Comparison of ENCODE assay signal across 9 cellular contexts in the genomic region with DNA sequence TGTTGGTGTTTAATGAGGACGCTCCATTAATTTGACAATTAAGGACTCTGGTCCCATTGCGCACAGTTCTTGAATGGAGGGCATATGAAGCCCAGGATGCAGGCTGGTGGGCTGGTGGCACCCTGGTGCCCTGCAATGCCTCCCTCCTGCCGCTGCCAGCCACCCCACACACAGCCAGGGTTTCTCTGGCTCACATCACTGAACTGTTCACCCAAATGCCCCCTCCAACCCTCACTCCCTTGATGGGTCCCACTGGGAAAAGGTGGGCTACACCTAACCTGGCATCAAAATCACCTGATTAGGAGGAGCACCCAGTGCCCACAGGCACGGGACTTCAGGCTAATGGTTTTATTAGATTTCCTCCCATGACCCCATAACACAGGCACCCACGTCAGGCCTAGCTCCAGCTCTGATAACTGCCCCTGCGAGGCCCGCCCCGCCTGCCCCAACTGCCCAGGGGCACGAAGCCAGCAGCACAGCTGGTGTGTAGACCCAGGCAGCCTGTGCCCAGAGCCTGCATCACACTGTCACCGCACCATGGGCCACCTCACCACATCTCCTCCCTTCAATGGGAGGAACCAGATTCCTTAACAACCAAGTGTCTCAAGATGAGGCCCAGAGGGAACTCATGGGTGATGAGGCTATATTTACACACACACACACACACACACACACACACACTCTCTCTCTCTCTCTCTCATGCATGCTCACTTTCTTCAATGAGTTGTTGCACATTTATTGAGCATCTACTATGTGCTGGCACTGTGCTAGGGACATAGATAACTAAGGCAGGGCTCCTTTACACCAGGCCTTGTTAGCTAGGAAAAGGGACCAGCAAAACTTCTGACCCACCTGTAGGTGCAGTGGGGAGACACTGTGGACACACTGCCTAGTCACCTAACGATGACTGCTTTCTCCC.
A peak's percentile ranks its signal among the peaks of the same experiment; 100 is the strongest.
DNase-seq lines count a peak whose midpoint lies in the region; ATAC-seq and TF ChIP-seq lines count a peak whose summit lies in the region.
"Had no signal": no experiment of that assay in that cellular context is flagged by ENCODE, and none has a peak within 500 bp of the region (broad histone marks: within the 10 kb centered on the region; RNA-seq: fewer than 3 reads in every experiment).

No MANE protein-coding gene starts in this region.

- H3K4me3 ChIP-seq in right atrium auricular region (no peak overlapping the region), muscle layer of colon (ENCODE audit: low read depth in 1 of 2, low read length in 2 of 2) (peak overlapping the region in 1 of 2 donors; percentile 57), tibial nerve (no peak overlapping the region), brain microvascular endothelial cell (ENCODE audit: low read depth, low read length) (no peak overlapping the region)

- no peaks in the 10 kb centered on the region for H3K27me3 Mint-ChIP-seq in chondrocyte (ENCODE audit: low read depth)

- peaks cover 78% of the 10 kb centered on the region for H3K4me1 Mint-ChIP-seq in chondrocyte (ENCODE audit: low read depth)

- H3K9ac ChIP-seq in muscle layer of colon (ENCODE audit: low read length): peak overlapping the region; percentile 50

- TF ChIP-seq EP300 in tibial nerve (IDR thresholded peaks at IDR 0.05): no peak

- H3K4me3 Mint-ChIP-seq in chondrocyte (ENCODE audit: unreplicated experiment): no peak overlapping the region

- peak; percentile 47 for DNase-seq in Right ventricle myocardium inferior (ENCODE audit: missing footprints)
- no peak for DNase-seq in right atrium auricular region (ENCODE audit: low spot score)
- peak; percentile 78 for DNase-seq in chondrocyte (ENCODE audit: low spot score)
- no peak for DNase-seq in tibial nerve (ENCODE audit: low spot score in 2 of 2)
- DNase-seq in putamen (ENCODE audit: low spot score): no peak
- no peak for DNase-seq in brain microvascular endothelial cell
- DNase-seq: HCEC 1CT had no signal

- 54 to 64% methylated on average over 9 to 11 of the region's 11 CpGs for WGBS in tibial nerve, 2 donors

- H3K36me3 ChIP-seq in right atrium auricular region (no peaks in the 10 kb centered on the region), muscle layer of colon (ENCODE audit: insufficient read depth, low read length) (no peaks in the 10 kb centered on the region), tibial nerve (no peaks in the 10 kb centered on the region), brain microvascular endothelial cell (replicated peaks) (peaks cover 12% of the 10 kb centered on the region)

- H3K9me3 Mint-ChIP-seq in chondrocyte (ENCODE audit: low read depth): no peaks in the 10 kb centered on the region

- H3K27ac Mint-ChIP-seq in chondrocyte (ENCODE audit: unreplicated experiment): no peak overlapping the region

- H3K36me3 Mint-ChIP-seq in chondrocyte (ENCODE audit: low read depth): no peaks in the 10 kb centered on the region

- in situ Hi-C loops in brain microvascular endothelial cell (cut with HindIII; ENCODE audit: low pct_ligation_motif_present, low sequenced_read_pairs): no loop called here

- TF ChIP-seq POLR2A in tibial nerve (IDR thresholded peaks at IDR 0.05): no peak

- H3K9me3 ChIP-seq in right atrium auricular region (no peaks in the 10 kb centered on the region), muscle layer of colon (ENCODE audit: low read length) (no peaks in the 10 kb centered on the region), tibial nerve (no peaks in the 10 kb centered on the region)

- peaks cover 0 to 74% of the 10 kb centered on the region in 2 donors for H3K4me1 ChIP-seq in right atrium auricular region
- peaks cover 88% of the 10 kb centered on the region for H3K4me1 ChIP-seq in muscle layer of colon (ENCODE audit: insufficient read depth, low read length)
- peaks cover 0 to 96% (median 80%) of the 10 kb centered on the region in 4 donors for H3K4me1 ChIP-seq in tibial nerve

- H3K27me3 ChIP-seq in right atrium auricular region: no peaks in the 10 kb centered on the region
- no peaks in the 10 kb centered on the region for H3K27me3 ChIP-seq in muscle layer of colon (ENCODE audit: control insufficient read depth in 1 of 2, insufficient read depth in 2 of 2, low read length in 2 of 2)
- no peaks in the 10 kb centered on the region for H3K27me3 ChIP-seq in tibial nerve
- H3K27me3 ChIP-seq in brain microvascular endothelial cell (replicated peaks): no peaks in the 10 kb centered on the region

- TF ChIP-seq CTCF in right atrium auricular region (IDR thresholded peaks at IDR 0.05): no peak
- no peak for TF ChIP-seq CTCF in chondrocyte (IDR thresholded peaks at IDR 0.05)
- no peak for TF ChIP-seq CTCF in tibial nerve (IDR thresholded peaks at IDR 0.05)
- no peak for TF ChIP-seq CTCF in brain microvascular endothelial cell (IDR thresholded peaks at IDR 0.05; ENCODE audit: low read depth, low read length, missing control alignments)

- intact Hi-C loops in Right ventricle myocardium inferior (cut with DNase I): no loop called here

- no peak for ATAC-seq in Right ventricle myocardium inferior
- no peak for ATAC-seq in GM18868 (IDR thresholded peaks at IDR 0.05; ENCODE audit: unreplicated experiment)

- H3K27ac ChIP-seq in right atrium auricular region: no peak overlapping the region
- H3K27ac ChIP-seq in muscle layer of colon (ENCODE audit: low read depth, low read length): peak overlapping the region; percentile 66
- H3K27ac ChIP-seq in tibial nerve: peak overlapping the region in 3 of 4 donors; percentile 83 to 93 (median 89)
- no peak overlapping the region for H3K27ac ChIP-seq in brain microvascular endothelial cell

Comparison
In these comparisons a context has a peak if more than half of its experiments do, and no peak if none do; other contexts are left out.
1. DNase-seq: peak in Right ventricle myocardium inferior (single experiment) and chondrocyte (single experiment); none in right atrium auricular region (single experiment), tibial nerve (0 of 2), putamen (single experiment) and brain microvascular endothelial cell (single experiment).
2. H3K27ac ChIP-seq: peak in muscle layer of colon (single experiment) and tibial nerve (3 of 4); none in right atrium auricular region (0 of 2) and brain microvascular endothelial cell (single experiment).